ENCODE assay signal across 20 cellular contexts in the genomic region with DNA sequence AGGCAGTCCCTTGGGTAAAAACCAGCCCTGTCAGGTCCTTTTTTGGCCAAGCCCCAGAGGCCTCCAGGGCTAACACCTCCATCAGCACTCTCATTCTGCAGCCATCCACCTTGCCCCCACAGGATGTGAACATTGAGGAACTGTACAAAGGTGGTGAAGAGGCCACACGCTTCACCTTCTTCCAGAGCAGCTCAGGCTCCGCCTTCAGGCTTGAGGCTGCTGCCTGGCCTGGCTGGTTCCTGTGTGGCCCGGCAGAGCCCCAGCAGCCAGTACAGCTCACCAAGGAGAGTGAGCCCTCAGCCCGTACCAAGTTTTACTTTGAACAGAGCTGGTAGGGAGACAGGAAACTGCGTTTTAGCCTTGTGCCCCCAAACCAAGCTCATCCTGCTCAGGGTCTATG. TPM values are rescaled to one million over a fixed set of nuclear protein-coding genes. Genes with fewer than 3 reads are reported as not detected.
"Had no signal": no experiment of that assay in that cellular context is flagged by ENCODE, and none has a peak within 500 bp of the region (broad histone marks: within the 10 kb centered on the region; RNA-seq: fewer than 3 reads in every experiment).

No MANE protein-coding gene starts in this region.

- H3K9me3 Mint-ChIP-seq: activated B cell treated with CpG ODN at 0.5 μM for 24 hours; activated naive CD4-positive, alpha-beta T cell treated with anti-CD3 and anti-CD28 coated beads, Interleukin-2, amount 50 U/mL, for 72 hours; activated T-helper 2 cell treated with anti-CD3 and anti-CD28 coated beads, Interferon-gamma antibody, Interleukin-2, Interleukin-4, amounts not matched to agents 10 μg/mL and 5 μg/mL and 100 μg/mL, durations not matched to agents 14 hours and 24 hours and 36 hours; central memory CD8-positive, alpha-beta T cell; nephron progenitor cell; stimulated activated memory B cell treated with anti-CD40 and anti-IgM and Interleukin-4, amounts not matched to agents 10 μg/mL and 1 μg/mL and 100 μg/mL, for 72 hours; type B pancreatic cell had no signal

- H3K27me3 ChIP-seq: hepatocyte had no signal

- ATAC-seq: activated naive CD4-positive, alpha-beta T cell treated with anti-CD3 and anti-CD28 coated beads, Interleukin-2, amount 50 U/mL, for 72 hours; left ventricle myocardium superior; stimulated activated memory B cell treated with anti-CD40 and anti-IgM and Interleukin-4, amounts not matched to agents 10 μg/mL and 1 μg/mL and 100 μg/mL, for 72 hours had no signal

- DNase-seq: activated B cell treated with CpG ODN at 0.5 μM for 24 hours; activated CD4-positive, alpha-beta T cell treated with anti-CD3 and anti-CD28 coated beads, Interleukin-2, amount 50 U/mL, for 48 hours; kidney; left ventricle myocardium superior; nephron progenitor cell; occipital lobe; substantia nigra had no signal

- H3K4me1 Mint-ChIP-seq: activated B cell treated with CpG ODN at 0.5 μM for 24 hours; brain; stimulated activated memory B cell treated with anti-CD40 and anti-IgM and Interleukin-4, amounts not matched to agents 10 μg/mL and 1 μg/mL and 100 μg/mL, for 72 hours had no signal

- H3K27ac ChIP-seq: coronary artery, esophagus muscularis mucosa, hepatocyte had no signal

- H3K36me3 ChIP-seq: esophagus muscularis mucosa had no signal

- H2AFZ ChIP-seq: hepatocyte had no signal

- H3K79me2 ChIP-seq: hepatocyte had no signal

- H3K27ac Mint-ChIP-seq: activated B cell treated with CpG ODN at 0.5 μM for 24 hours; activated T-helper 2 cell treated with anti-CD3 and anti-CD28 coated beads, Interferon-gamma antibody, Interleukin-2, Interleukin-4, amounts not matched to agents 10 μg/mL and 5 μg/mL and 100 μg/mL, durations not matched to agents 14 hours and 24 hours and 36 hours; brain; nephron progenitor cell; stimulated activated memory B cell treated with anti-CD40 and anti-IgM and Interleukin-4, amounts not matched to agents 10 μg/mL and 1 μg/mL and 100 μg/mL, for 72 hours; type B pancreatic cell had no signal

- H3K27me3 Mint-ChIP-seq: type B pancreatic cell had no signal

- H3K4me3 Mint-ChIP-seq: activated B cell treated with CpG ODN at 0.5 μM for 24 hours; brain; central memory CD8-positive, alpha-beta T cell; nephron progenitor cell; stimulated activated memory B cell treated with anti-CD40 and anti-IgM and Interleukin-4, amounts not matched to agents 10 μg/mL and 1 μg/mL and 100 μg/mL, for 72 hours; type B pancreatic cell had no signal

- H3K4me1 ChIP-seq: esophagus muscularis mucosa had no signal

- H3K36me3 Mint-ChIP-seq: activated naive CD4-positive, alpha-beta T cell treated with anti-CD3 and anti-CD28 coated beads, Interleukin-2, amount 50 U/mL, for 72 hours; brain; stimulated activated memory B cell treated with anti-CD40 and anti-IgM and Interleukin-4, amounts not matched to agents 10 μg/mL and 1 μg/mL and 100 μg/mL, for 72 hours; type B pancreatic cell had no signal

- H3K9me3 ChIP-seq: esophagus muscularis mucosa had no signal

- H3K4me2 ChIP-seq: hepatocyte had no signal

- H3K4me3 ChIP-seq: coronary artery, esophagus muscularis mucosa, hepatocyte had no signal

RNA-seq across cellular contexts. Expression of gene IL1F10, which starts 7.3 kb away (rescaled TPM):
- total RNA-seq: activated B cell treated with CpG ODN at 0.5 μM for 24 hours; activated naive CD4-positive, alpha-beta T cell treated with anti-CD3 and anti-CD28 coated beads, Interleukin-2, amount 50 U/mL, for 72 hours; activated T-helper 2 cell treated with anti-CD3 and anti-CD28 coated beads, Interferon-gamma antibody, Interleukin-2, Interleukin-4, amounts not matched to agents 10 μg/mL and 5 μg/mL and 100 μg/mL, durations not matched to agents 14 hours and 24 hours and 36 hours; esophagus muscularis mucosa; glomerular endothelial cell; hepatocyte; kidney; left ventricle myocardium superior; mesenteric fat pad; occipital lobe; posterior vena cava; T-helper 2 cell treated with Interferon-gamma antibody and Interleukin-4, amounts not matched to agents 100 ng/mL and 5 ng/mL, for 36 hours had no signal
- polyA plus RNA-seq: hepatocyte had no signal

RNA-seq across cellular contexts. Expression of gene IL36RN, which starts 16.0 kb away (rescaled TPM):
- total RNA-seq: activated B cell treated with CpG ODN at 0.5 μM for 24 hours; activated naive CD4-positive, alpha-beta T cell treated with anti-CD3 and anti-CD28 coated beads, Interleukin-2, amount 50 U/mL, for 72 hours; activated T-helper 2 cell treated with anti-CD3 and anti-CD28 coated beads, Interferon-gamma antibody, Interleukin-2, Interleukin-4, amounts not matched to agents 10 μg/mL and 5 μg/mL and 100 μg/mL, durations not matched to agents 14 hours and 24 hours and 36 hours; esophagus muscularis mucosa; glomerular endothelial cell; kidney; left ventricle myocardium superior; mesenteric fat pad; occipital lobe; posterior vena cava; T-helper 2 cell treated with Interferon-gamma antibody and Interleukin-4, amounts not matched to agents 100 ng/mL and 5 ng/mL, for 36 hours had no signal

RNA-seq across cellular contexts. Expression of gene IL36B, which starts 22.4 kb away (rescaled TPM):
- total RNA-seq: activated B cell treated with CpG ODN at 0.5 μM for 24 hours; activated naive CD4-positive, alpha-beta T cell treated with anti-CD3 and anti-CD28 coated beads, Interleukin-2, amount 50 U/mL, for 72 hours; activated T-helper 2 cell treated with anti-CD3 and anti-CD28 coated beads, Interferon-gamma antibody, Interleukin-2, Interleukin-4, amounts not matched to agents 10 μg/mL and 5 μg/mL and 100 μg/mL, durations not matched to agents 14 hours and 24 hours and 36 hours; esophagus muscularis mucosa; glomerular endothelial cell; hepatocyte; kidney; left ventricle myocardium superior; mesenteric fat pad; occipital lobe; posterior vena cava; T-helper 2 cell treated with Interferon-gamma antibody and Interleukin-4, amounts not matched to agents 100 ng/mL and 5 ng/mL, for 36 hours had no signal
- polyA plus RNA-seq: hepatocyte had no signal

RNA-seq across cellular contexts. Expression of gene IL1RN, which starts 52.4 kb away (rescaled TPM):
- total RNA-seq: activated B cell treated with CpG ODN at 0.5 μM for 24 hours, glomerular endothelial cell, occipital lobe had no signal
